14 cellular contexts compared by ENCODE assay signal in genomic region chr11:128535468-128536457, GRCh38.
"Had no signal": no experiment of that assay in that cellular context is flagged by ENCODE, and none has a peak within 500 bp of the region (broad histone marks: within the 10 kb centered on the region; RNA-seq: fewer than 3 reads in every experiment).

No MANE protein-coding gene starts in this region.

- H3K4me3 Mint-ChIP-seq: activated naive CD4-positive, alpha-beta T cell treated with anti-CD3 and anti-CD28 coated beads, Interleukin-2, amount 10 ng/mL, durations not matched to agents 7 days and 5 days; natural killer cell treated with Interleukin-12 subunit alpha and Interleukin-12 subunit beta and Interleukin-15 and Interleukin-18, amount 100 ng/mL, for 72 hours had no signal

- ATAC-seq: activated CD4-positive, CD25-positive, alpha-beta regulatory T cell treated with anti-CD3 and anti-CD28 coated beads, Interleukin-2, amount 50 U/mL, for 24 hours; left ventricle myocardium superior; natural killer cell treated with Interleukin-12 subunit alpha and Interleukin-12 subunit beta and Interleukin-15 and Interleukin-18, amount 100 ng/mL, for 72 hours; upper lobe of right lung had no signal

- H3K9me3 Mint-ChIP-seq: activated naive CD4-positive, alpha-beta T cell treated with anti-CD3 and anti-CD28 coated beads, Interleukin-2, amount 10 ng/mL, durations not matched to agents 7 days and 5 days had no signal

- DNase-seq: activated CD4-positive, alpha-beta T cell treated with anti-CD3 and anti-CD28 coated beads, Interleukin-2, amount 50 U/mL, for 1 hour; activated naive CD4-positive, alpha-beta T cell treated with anti-CD3 and anti-CD28 coated beads, Interleukin-2, amount 10 ng/mL, durations not matched to agents 7 days and 5 days; adrenal gland; colonic mucosa; left ventricle myocardium superior; mesenchymal stem cell; nucleus accumbens; stimulated activated CD4-positive, alpha-beta T cell treated with anti-CD3 and anti-CD28 coated beads, Interleukin-4, amount 100 ng/mL, for 24 hours; stimulated activated naive CD4-positive, alpha-beta T cell treated with Interleukin-2 at 50 U/mL for 16 hours; T-helper 9 cell; upper lobe of right lung had no signal

- H3K27ac Mint-ChIP-seq: activated naive CD4-positive, alpha-beta T cell treated with anti-CD3 and anti-CD28 coated beads, Interleukin-2, amount 10 ng/mL, durations not matched to agents 7 days and 5 days; natural killer cell treated with Interleukin-12 subunit alpha and Interleukin-12 subunit beta and Interleukin-15 and Interleukin-18, amount 100 ng/mL, for 72 hours had no signal

- FAIRE-seq: keratinocyte had no signal
